Comparison of ENCODE assay signal across 1 cellular context in genomic region chr5:32312682-32313523, GRCh38.
TF ChIP-seq lines count a peak whose summit lies in the region.

TSS of gene MTMR12 (minus strand) at chr5:32312939. CDS start at chr5:32312838, 101 bp downstream.

TF ChIP-seq in HepG2, 621 proteins besides CTCF, POLR2A, EP300 and RAD21 (continued from another document and continues in another):
- no peak for TF ChIP-seq ZBTB40 (IDR thresholded peaks at IDR 0.05)
- TF ChIP-seq ZBTB40 (CRISPR knock-in tag; IDR thresholded peaks at IDR 0.05), result no peak
- no peak for TF ChIP-seq ZNF678 (CRISPR knock-in tag; IDR thresholded peaks at IDR 0.05)
- TF ChIP-seq ZNF232 (CRISPR knock-in tag; IDR thresholded peaks at IDR 0.05; ENCODE audit: borderline replicate concordance), result no peak
- no peak for TF ChIP-seq SETDB1 (CRISPR knock-in tag; IDR thresholded peaks at IDR 0.05; ENCODE audit: borderline replicate concordance)
- no peak for TF ChIP-seq ZNF20 (CRISPR knock-in tag; IDR thresholded peaks at IDR 0.05)
- no peak for TF ChIP-seq ZFP62 (CRISPR knock-in tag; IDR thresholded peaks at IDR 0.05)
- TF ChIP-seq ZNF569 (CRISPR knock-in tag; IDR thresholded peaks at IDR 0.05; ENCODE audit: borderline replicate concordance), result no peak
- TF ChIP-seq, protein P1, sequence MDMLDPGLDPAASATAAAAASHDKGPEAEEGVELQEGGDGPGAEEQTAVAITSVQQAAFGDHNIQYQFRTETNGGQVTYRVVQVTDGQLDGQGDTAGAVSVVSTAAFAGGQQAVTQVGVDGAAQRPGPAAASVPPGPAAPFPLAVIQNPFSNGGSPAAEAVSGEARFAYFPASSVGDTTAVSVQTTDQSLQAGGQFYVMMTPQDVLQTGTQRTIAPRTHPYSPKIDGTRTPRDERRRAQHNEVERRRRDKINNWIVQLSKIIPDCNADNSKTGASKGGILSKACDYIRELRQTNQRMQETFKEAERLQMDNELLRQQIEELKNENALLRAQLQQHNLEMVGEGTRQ (IDR thresholded peaks at IDR 0.05; ENCODE audit: low read depth, low read length), result no peak
- TF ChIP-seq, protein P1 (CRISPR knock-in tag; IDR thresholded peaks at IDR 0.05; ENCODE audit: borderline replicate concordance), result no peak
- no peak for TF ChIP-seq ZNF605 (CRISPR knock-in tag; IDR thresholded peaks at IDR 0.05)
- no peak for TF ChIP-seq ZNF546 (CRISPR knock-in tag; conservative IDR thresholded peaks at IDR 0.05)
- TF ChIP-seq, protein P2, sequence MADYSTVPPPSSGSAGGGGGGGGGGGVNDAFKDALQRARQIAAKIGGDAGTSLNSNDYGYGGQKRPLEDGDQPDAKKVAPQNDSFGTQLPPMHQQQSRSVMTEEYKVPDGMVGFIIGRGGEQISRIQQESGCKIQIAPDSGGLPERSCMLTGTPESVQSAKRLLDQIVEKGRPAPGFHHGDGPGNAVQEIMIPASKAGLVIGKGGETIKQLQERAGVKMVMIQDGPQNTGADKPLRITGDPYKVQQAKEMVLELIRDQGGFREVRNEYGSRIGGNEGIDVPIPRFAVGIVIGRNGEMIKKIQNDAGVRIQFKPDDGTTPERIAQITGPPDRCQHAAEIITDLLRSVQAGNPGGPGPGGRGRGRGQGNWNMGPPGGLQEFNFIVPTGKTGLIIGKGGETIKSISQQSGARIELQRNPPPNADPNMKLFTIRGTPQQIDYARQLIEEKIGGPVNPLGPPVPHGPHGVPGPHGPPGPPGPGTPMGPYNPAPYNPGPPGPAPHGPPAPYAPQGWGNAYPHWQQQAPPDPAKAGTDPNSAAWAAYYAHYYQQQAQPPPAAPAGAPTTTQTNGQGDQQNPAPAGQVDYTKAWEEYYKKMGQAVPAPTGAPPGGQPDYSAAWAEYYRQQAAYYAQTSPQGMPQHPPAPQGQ (CRISPR knock-in tag; IDR thresholded peaks at IDR 0.05; ENCODE audit: borderline replicate concordance), result no peak
- TF ChIP-seq ZNF790 (CRISPR knock-in tag; IDR thresholded peaks at IDR 0.05; ENCODE audit: borderline replicate concordance), result no peak; the same call in 1 of the 2 replicates
- no peak for TF ChIP-seq STAT5B (CRISPR knock-in tag; IDR thresholded peaks at IDR 0.05)
- peak; percentile 42; the same call in 1 of the 2 replicates for TF ChIP-seq ZNF333 (CRISPR knock-in tag; IDR thresholded peaks at IDR 0.05; ENCODE audit: borderline replicate concordance)
- no peak for TF ChIP-seq ZNF567 (CRISPR knock-in tag; IDR thresholded peaks at IDR 0.05; ENCODE audit: borderline replicate concordance)
- TF ChIP-seq HNF4G (IDR thresholded peaks at IDR 0.05; ENCODE audit: borderline replicate concordance, low read depth, low read length), result no peak
- TF ChIP-seq HNF4G (CRISPR knock-in tag; IDR thresholded peaks at IDR 0.05; ENCODE audit: borderline replicate concordance, low read depth), result no peak
- no peak for TF ChIP-seq NAIF1 (CRISPR knock-in tag; IDR thresholded peaks at IDR 0.05; ENCODE audit: borderline replicate concordance)
- no peak for TF ChIP-seq MEIS1 (CRISPR knock-in tag; IDR thresholded peaks at IDR 0.05; ENCODE audit: borderline replicate concordance)
- TF ChIP-seq, protein P3, sequence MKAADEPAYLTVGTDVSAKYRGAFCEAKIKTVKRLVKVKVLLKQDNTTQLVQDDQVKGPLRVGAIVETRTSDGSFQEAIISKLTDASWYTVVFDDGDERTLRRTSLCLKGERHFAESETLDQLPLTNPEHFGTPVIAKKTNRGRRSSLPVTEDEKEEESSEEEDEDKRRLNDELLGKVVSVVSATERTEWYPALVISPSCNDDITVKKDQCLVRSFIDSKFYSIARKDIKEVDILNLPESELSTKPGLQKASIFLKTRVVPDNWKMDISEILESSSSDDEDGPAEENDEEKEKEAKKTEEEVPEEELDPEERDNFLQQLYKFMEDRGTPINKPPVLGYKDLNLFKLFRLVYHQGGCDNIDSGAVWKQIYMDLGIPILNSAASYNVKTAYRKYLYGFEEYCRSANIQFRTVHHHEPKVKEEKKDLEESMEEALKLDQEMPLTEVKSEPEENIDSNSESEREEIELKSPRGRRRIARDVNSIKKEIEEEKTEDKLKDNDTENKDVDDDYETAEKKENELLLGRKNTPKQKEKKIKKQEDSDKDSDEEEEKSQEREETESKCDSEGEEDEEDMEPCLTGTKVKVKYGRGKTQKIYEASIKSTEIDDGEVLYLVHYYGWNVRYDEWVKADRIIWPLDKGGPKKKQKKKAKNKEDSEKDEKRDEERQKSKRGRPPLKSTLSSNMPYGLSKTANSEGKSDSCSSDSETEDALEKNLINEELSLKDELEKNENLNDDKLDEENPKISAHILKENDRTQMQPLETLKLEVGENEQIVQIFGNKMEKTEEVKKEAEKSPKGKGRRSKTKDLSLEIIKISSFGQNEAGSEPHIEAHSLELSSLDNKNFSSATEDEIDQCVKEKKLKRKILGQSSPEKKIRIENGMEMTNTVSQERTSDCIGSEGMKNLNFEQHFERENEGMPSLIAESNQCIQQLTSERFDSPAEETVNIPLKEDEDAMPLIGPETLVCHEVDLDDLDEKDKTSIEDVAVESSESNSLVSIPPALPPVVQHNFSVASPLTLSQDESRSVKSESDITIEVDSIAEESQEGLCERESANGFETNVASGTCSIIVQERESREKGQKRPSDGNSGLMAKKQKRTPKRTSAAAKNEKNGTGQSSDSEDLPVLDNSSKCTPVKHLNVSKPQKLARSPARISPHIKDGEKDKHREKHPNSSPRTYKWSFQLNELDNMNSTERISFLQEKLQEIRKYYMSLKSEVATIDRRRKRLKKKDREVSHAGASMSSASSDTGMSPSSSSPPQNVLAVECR (CRISPR knock-in tag; IDR thresholded peaks at IDR 0.05; ENCODE audit: borderline replicate concordance), result peak; percentile 87
- TF ChIP-seq BORCS8-MEF2B (CRISPR knock-in tag; IDR thresholded peaks at IDR 0.05), result no peak
- TF ChIP-seq MAZ (IDR thresholded peaks at IDR 0.05; ENCODE audit: borderline replicate concordance, low read depth, low read length), result no peak
- TF ChIP-seq MAZ (CRISPR knock-in tag; IDR thresholded peaks at IDR 0.05; ENCODE audit: low read depth), result peak; percentile 69
- TF ChIP-seq SMARCC2 (IDR thresholded peaks at IDR 0.05), result no peak
- TF ChIP-seq, protein P4, sequence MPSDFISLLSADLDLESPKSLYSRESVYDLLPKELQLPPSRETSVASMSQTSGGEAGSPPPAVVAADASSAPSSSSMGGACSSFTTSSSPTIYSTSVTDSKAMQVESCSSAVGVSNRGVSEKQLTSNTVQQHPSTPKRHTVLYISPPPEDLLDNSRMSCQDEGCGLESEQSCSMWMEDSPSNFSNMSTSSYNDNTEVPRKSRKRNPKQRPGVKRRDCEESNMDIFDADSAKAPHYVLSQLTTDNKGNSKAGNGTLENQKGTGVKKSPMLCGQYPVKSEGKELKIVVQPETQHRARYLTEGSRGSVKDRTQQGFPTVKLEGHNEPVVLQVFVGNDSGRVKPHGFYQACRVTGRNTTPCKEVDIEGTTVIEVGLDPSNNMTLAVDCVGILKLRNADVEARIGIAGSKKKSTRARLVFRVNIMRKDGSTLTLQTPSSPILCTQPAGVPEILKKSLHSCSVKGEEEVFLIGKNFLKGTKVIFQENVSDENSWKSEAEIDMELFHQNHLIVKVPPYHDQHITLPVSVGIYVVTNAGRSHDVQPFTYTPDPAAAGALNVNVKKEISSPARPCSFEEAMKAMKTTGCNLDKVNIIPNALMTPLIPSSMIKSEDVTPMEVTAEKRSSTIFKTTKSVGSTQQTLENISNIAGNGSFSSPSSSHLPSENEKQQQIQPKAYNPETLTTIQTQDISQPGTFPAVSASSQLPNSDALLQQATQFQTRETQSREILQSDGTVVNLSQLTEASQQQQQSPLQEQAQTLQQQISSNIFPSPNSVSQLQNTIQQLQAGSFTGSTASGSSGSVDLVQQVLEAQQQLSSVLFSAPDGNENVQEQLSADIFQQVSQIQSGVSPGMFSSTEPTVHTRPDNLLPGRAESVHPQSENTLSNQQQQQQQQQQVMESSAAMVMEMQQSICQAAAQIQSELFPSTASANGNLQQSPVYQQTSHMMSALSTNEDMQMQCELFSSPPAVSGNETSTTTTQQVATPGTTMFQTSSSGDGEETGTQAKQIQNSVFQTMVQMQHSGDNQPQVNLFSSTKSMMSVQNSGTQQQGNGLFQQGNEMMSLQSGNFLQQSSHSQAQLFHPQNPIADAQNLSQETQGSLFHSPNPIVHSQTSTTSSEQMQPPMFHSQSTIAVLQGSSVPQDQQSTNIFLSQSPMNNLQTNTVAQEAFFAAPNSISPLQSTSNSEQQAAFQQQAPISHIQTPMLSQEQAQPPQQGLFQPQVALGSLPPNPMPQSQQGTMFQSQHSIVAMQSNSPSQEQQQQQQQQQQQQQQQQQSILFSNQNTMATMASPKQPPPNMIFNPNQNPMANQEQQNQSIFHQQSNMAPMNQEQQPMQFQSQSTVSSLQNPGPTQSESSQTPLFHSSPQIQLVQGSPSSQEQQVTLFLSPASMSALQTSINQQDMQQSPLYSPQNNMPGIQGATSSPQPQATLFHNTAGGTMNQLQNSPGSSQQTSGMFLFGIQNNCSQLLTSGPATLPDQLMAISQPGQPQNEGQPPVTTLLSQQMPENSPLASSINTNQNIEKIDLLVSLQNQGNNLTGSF (CRISPR knock-in tag; IDR thresholded peaks at IDR 0.05), result no peak
- peak; percentile 37; the same call in 1 of the 2 replicates for TF ChIP-seq ZNF431 (CRISPR knock-in tag; IDR thresholded peaks at IDR 0.05; ENCODE audit: borderline replicate concordance, low read depth)
- TF ChIP-seq ZC3H13 (CRISPR knock-in tag; IDR thresholded peaks at IDR 0.05), result 0 out of 2 replicates have a peak, but pooled peaks have one; percentile 15
- no peak for TF ChIP-seq AHR (CRISPR knock-in tag; IDR thresholded peaks at IDR 0.05)
- TF ChIP-seq ZNF17 (CRISPR knock-in tag; IDR thresholded peaks at IDR 0.05), result no peak
- no peak for TF ChIP-seq KDM5B (CRISPR knock-in tag; IDR thresholded peaks at IDR 0.05; ENCODE audit: borderline replicate concordance)
- no peak for TF ChIP-seq FLYWCH1 (CRISPR knock-in tag; IDR thresholded peaks at IDR 0.05)
- TF ChIP-seq ZNF18 (CRISPR knock-in tag; IDR thresholded peaks at IDR 0.05; ENCODE audit: insufficient replicate concordance), result no peak
- TF ChIP-seq KLF15 (CRISPR knock-in tag; IDR thresholded peaks at IDR 0.05; ENCODE audit: borderline replicate concordance), result no peak
- TF ChIP-seq HMG20A (CRISPR knock-in tag; IDR thresholded peaks at IDR 0.05; ENCODE audit: borderline replicate concordance), result no peak
